ENCODE assay signal across 17 cellular contexts in the genomic region with DNA sequence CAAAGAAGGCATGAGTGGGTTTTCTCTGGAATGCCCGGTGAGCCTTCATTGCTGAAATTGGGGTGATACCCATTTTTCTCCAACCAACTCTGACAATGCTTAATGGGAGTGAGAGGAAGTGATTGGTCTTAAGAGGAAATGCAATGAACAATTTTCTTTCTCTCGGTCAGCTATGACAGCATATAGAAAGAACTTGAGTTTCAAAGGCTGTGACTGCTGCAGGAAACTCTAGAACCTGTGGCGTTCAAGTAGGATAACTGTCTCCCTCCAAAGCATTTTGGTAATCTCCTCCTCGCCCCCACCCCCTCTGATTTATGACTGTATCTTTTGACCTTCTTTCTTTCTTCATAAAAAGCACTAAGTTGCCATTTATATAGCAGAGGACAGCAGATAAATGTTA.
DNase-seq lines count a peak whose midpoint lies in the region; ATAC-seq lines count a peak whose summit lies in the region.
"Had no signal": no experiment of that assay in that cellular context is flagged by ENCODE, and none has a peak within 500 bp of the region (broad histone marks: within the 10 kb centered on the region; RNA-seq: fewer than 3 reads in every experiment).

No MANE protein-coding gene starts in this region.

- H3K27me3 ChIP-seq in mesenchymal stem cell (ENCODE audit: control insufficient read depth in 1 of 2, insufficient read depth in 1 of 2, low read length in 2 of 2), result no peaks in the 10 kb centered on the region
- H3K27me3 ChIP-seq: stomach had no signal

- H3K27ac ChIP-seq in mesenchymal stem cell (ENCODE audit: low read length, poor library complexity, severe bottlenecking), result peak overlapping the region; percentile 51
- H3K27ac ChIP-seq: stomach had no signal

- peak; percentile 45 for DNase-seq in Daoy (ENCODE audit: low read depth)
- DNase-seq in RKO (ENCODE audit: low spot score), result peak; percentile 43
- peak; percentile 79 for DNase-seq in dermis blood vessel endothelial cell
- DNase-seq in mesenchymal stem cell, result peak; percentile 28
- DNase-seq in effector CD8-positive, alpha-beta T cell (lab: John Stamatoyannopoulos, UW), result no peak
- no peak for DNase-seq in SHP77 (lab: John Stamatoyannopoulos, UW)
- no peak for DNase-seq in stimulated activated CD4-positive, alpha-beta T cell treated with anti-CD3 and anti-CD28 coated beads, Interleukin-4, amount 100 ng/mL, for 4 hours
- DNase-seq: ACHN; activated CD4-positive, CD25-positive, alpha-beta regulatory T cell; activated naive CD8-positive, alpha-beta T cell treated with anti-CD3 and anti-CD28 coated beads, Interleukin-2, amount 10 ng/mL, durations not matched to agents 7 days and 5 days; CD4-positive, alpha-beta T cell; cerebellar nuclear complex; DMS79; NCI-H345; nephron progenitor cell; stomach had no signal

- H3K9me3 ChIP-seq in mesenchymal stem cell (ENCODE audit: control insufficient read depth, low read length), result peaks cover 7% of the 10 kb centered on the region
- H3K9me3 ChIP-seq: stomach had no signal

- ATAC-seq in HG03025 (IDR thresholded peaks at IDR 0.05; ENCODE audit: low FRiP score, unreplicated experiment), result no peak

- no peak overlapping the region for H3K23ac ChIP-seq in mesenchymal stem cell (ENCODE audit: low read length in 2 of 2)

- H2BK5ac ChIP-seq in mesenchymal stem cell (ENCODE audit: low read depth, low read length, poor library complexity, severe bottlenecking), result no peak overlapping the region

- no peak overlapping the region for H3K4ac ChIP-seq in mesenchymal stem cell (ENCODE audit: low read depth in 1 of 2, low read length in 2 of 2)

- H2BK15ac ChIP-seq in mesenchymal stem cell (ENCODE audit: low read depth, poor library complexity, severe bottlenecking), result no peak overlapping the region

- H2AK5ac ChIP-seq in mesenchymal stem cell (ENCODE audit: low read length, severe bottlenecking), result no peak overlapping the region

- no peak overlapping the region for H2AFZ ChIP-seq in mesenchymal stem cell (ENCODE audit: low read depth, low read length)

- 45% methylated on average over 3 of the region's 4 CpGs for WGBS in mesenchymal stem cell

- H3K4me3 ChIP-seq in mesenchymal stem cell (ENCODE audit: insufficient read depth in 1 of 2, low read depth in 1 of 2, low read length in 2 of 2), result no peak overlapping the region
- H3K4me3 ChIP-seq: stomach had no signal

- no peaks in the 10 kb centered on the region for H3K36me3 ChIP-seq in mesenchymal stem cell (ENCODE audit: control insufficient read depth in 1 of 2, insufficient read depth in 2 of 2, low read depth in 1 of 2, low read length in 2 of 2)
- H3K36me3 ChIP-seq: stomach had no signal

- no peak overlapping the region for H2BK120ac ChIP-seq in mesenchymal stem cell (ENCODE audit: low read depth, low read length)

- H3K14ac ChIP-seq in mesenchymal stem cell (ENCODE audit: low read length in 2 of 2), result no peak overlapping the region

- no peak overlapping the region for H4K8ac ChIP-seq in mesenchymal stem cell (ENCODE audit: low read length)

- no peak overlapping the region for H4K91ac ChIP-seq in mesenchymal stem cell (ENCODE audit: low read length)

- H3K4me1 ChIP-seq in mesenchymal stem cell (ENCODE audit: control insufficient read depth, insufficient read depth, low read depth, low read length), result no peaks in the 10 kb centered on the region
- H3K4me1 ChIP-seq: stomach had no signal

- H3K79me1 ChIP-seq in mesenchymal stem cell (replicated peaks; ENCODE audit: low read length, poor library complexity, severe bottlenecking), result no peaks in the 10 kb centered on the region

- H2BK12ac ChIP-seq in mesenchymal stem cell (ENCODE audit: low read length in 2 of 2), result no peak overlapping the region

- H3K9ac ChIP-seq in mesenchymal stem cell (ENCODE audit: low read length), result no peak overlapping the region

- peak overlapping the region; percentile 8 for H3K4me2 ChIP-seq in mesenchymal stem cell (ENCODE audit: low read length, poor library complexity, severe bottlenecking)

- no peak overlapping the region for H3K18ac ChIP-seq in mesenchymal stem cell (ENCODE audit: low read depth in 1 of 2, low read length in 2 of 2)

Comparison
In these comparisons a context has a peak if more than half of its experiments do, and no peak if none do; other contexts are left out.
1. DNase-seq: peak in Daoy (single experiment), RKO (single experiment), dermis blood vessel endothelial cell (single experiment) and mesenchymal stem cell (single experiment); none in effector CD8-positive, alpha-beta T cell (single experiment), SHP77 (0 of 2) and stimulated activated CD4-positive, alpha-beta T cell treated with anti-CD3 and anti-CD28 coated beads, Interleukin-4, amount 100 ng/mL, for 4 hours (0 of 2).